ENCODE assay signal across 15 cellular contexts in genomic region chr11:112778091-112778889, GRCh38.
"Had no signal": no experiment of that assay in that cellular context is flagged by ENCODE, and none has a peak within 500 bp of the region (broad histone marks: within the 10 kb centered on the region; RNA-seq: fewer than 3 reads in every experiment).

No MANE protein-coding gene starts in this region.

- H3K4me3 ChIP-seq: coronary artery, right lobe of liver, uterus had no signal

- DNase-seq: activated CD4-positive, alpha-beta T cell treated with anti-CD3 and anti-CD28 coated beads for 36 hours; activated CD8-positive, alpha-beta T cell treated with anti-CD3 and anti-CD28 coated beads for 36 hours; activated naive CD4-positive, alpha-beta T cell treated with Interleukin-2 at 50 U/mL for 16 hours; activated naive CD8-positive, alpha-beta T cell treated with anti-CD3 and anti-CD28 coated beads, Interleukin-2, amount 50 U/mL, for 24 hours; effector CD4-positive, alpha-beta T cell; foreskin melanocyte; kidney; naive B cell; right lobe of liver; stimulated activated CD4-positive, alpha-beta T cell treated with anti-CD3 and anti-CD28 coated beads, Interleukin-12 subunit alpha, Interleukin-12 subunit beta, amount 100 ng/mL, for 4 hours; stimulated activated naive CD8-positive, alpha-beta T cell treated with anti-CD3 and anti-CD28 coated beads, Interleukin-15, Interleukin-2, amounts not matched to agents 100 U/mL and 50 U/mL, for 24 hours; SW 1271; uterus had no signal

- H3K27me3 ChIP-seq: neutrophil, right lobe of liver, uterus had no signal

- H3K27ac ChIP-seq: coronary artery, neutrophil, right lobe of liver, uterus had no signal

- ATAC-seq: activated CD4-positive, alpha-beta T cell treated with anti-CD3 and anti-CD28 coated beads for 36 hours; activated CD8-positive, alpha-beta T cell treated with anti-CD3 and anti-CD28 coated beads for 36 hours; activated naive CD8-positive, alpha-beta T cell treated with anti-CD3 and anti-CD28 coated beads, Interleukin-2, amount 50 U/mL, for 24 hours; right lobe of liver; stimulated activated naive CD8-positive, alpha-beta T cell treated with anti-CD3 and anti-CD28 coated beads, Interleukin-15, Interleukin-2, amounts not matched to agents 100 U/mL and 50 U/mL, for 24 hours had no signal

- H3K9me3 ChIP-seq: neutrophil, right lobe of liver, uterus had no signal

- H3K36me3 ChIP-seq: neutrophil, right lobe of liver, uterus had no signal

- H3K4me1 ChIP-seq: right lobe of liver, uterus had no signal
